In the genomic region with DNA sequence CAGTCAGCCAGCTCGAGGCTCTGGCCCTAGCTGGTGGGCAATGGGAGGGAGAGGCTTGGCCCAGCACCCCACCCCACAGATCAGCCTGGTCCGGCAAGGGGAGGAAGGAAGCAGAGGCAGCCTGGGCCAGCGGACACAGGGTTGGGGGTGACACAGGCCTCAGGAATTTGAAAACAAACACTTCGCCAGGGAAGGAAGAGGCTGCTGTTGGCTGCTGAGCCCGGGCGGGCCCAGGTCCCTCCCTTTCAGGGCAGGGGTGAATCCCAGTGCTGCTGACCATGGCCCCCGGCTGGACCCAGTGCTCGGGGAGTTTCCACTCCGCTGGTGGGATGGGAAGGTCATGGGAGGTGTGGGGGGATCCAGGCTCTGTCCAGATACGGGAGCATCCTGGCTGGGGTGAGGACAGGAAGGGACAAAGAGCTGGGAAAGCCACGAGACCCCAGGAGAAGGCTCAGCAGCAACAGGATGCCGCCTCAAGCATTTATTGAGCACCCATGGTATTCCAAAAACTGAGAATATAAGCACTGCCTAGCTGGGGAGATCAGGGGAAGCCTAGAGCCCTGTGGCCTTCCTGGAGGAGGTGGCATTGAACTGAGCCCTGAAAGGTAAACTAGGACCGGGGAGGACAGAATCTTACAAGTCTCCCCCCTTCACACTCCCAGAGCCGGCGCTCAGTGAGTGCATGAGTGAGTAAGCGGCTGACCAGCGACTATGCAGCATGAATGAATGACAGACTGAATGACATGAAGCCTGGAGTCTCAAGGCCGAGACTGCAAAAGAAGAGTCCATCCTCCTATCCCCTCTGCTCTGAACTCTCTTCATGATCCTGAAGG, we compare ENCODE assay signal across 10 cellular contexts. TPM values are rescaled to one million over a fixed set of nuclear protein-coding genes. Genes with fewer than 3 reads are reported as not detected.
A peak's percentile ranks its signal among the peaks of the same experiment; 100 is the strongest.
DNase-seq lines count a peak whose midpoint lies in the region; ATAC-seq, FAIRE-seq and TF ChIP-seq lines count a peak whose summit lies in the region.
"Had no signal": no experiment of that assay in that cellular context is flagged by ENCODE, and none has a peak within 500 bp of the region (broad histone marks: within the 10 kb centered on the region; RNA-seq: fewer than 3 reads in every experiment).

No MANE protein-coding gene starts in this region.

- H2BK120ac ChIP-seq in mesendoderm (ENCODE audit: low read depth, low read length), result peak overlapping the region; percentile 5

- H2AK5ac ChIP-seq in mesendoderm (ENCODE audit: low read length), result no peak overlapping the region

- intact Hi-C loops in vagina (cut with DNase I), result loop anchor here (5.0 kb wide), 2 partner anchors 35 to 65 kb away; no protein-coding TSS in a partner anchor

- peak overlapping the region; percentile 5 for H2BK15ac ChIP-seq in mesendoderm (replicated peaks; ENCODE audit: low read depth)

- no peak overlapping the region for H3K23ac ChIP-seq in mesendoderm (ENCODE audit: low read length)

- no peaks in the 10 kb centered on the region for H3K9me3 ChIP-seq in vagina

- H3K36me3 ChIP-seq in mesendoderm (ENCODE audit: control insufficient read depth, insufficient read depth, low read length) (no peaks in the 10 kb centered on the region), vagina (no peaks in the 10 kb centered on the region)

- peak overlapping the region; percentile 88 for H3K56ac ChIP-seq in mesendoderm (ENCODE audit: low read length)

- H2BK5ac ChIP-seq in mesendoderm (ENCODE audit: low read length), result peak overlapping the region; percentile 90

- no peaks in the 10 kb centered on the region for H3K79me2 ChIP-seq in mesendoderm (ENCODE audit: control insufficient read depth, insufficient read depth, low read length)

- no CpG with 5 or more reads among the region's 18 CpGs for WGBS in mesendoderm (ENCODE audit: extremely low coverage, insufficient coverage, low lambda C conversion rate)

- ATAC-seq in HG03469 (IDR thresholded peaks at IDR 0.05; ENCODE audit: unreplicated experiment), result no peak
- no peak for ATAC-seq in HG02798 (IDR thresholded peaks at IDR 0.05; ENCODE audit: poor library complexity, unreplicated experiment)
- ATAC-seq: stimulated activated effector memory CD8-positive, alpha-beta T cell treated with anti-CD3 and anti-CD28 coated beads, Interleukin-12 subunit alpha, Interleukin-12 subunit beta, amount 100 ng/mL, for 72 hours had no signal

- peak overlapping the region; percentile 75 for H3K18ac ChIP-seq in mesendoderm (ENCODE audit: low read length)

- H3K27ac ChIP-seq in mesendoderm (ENCODE audit: low read depth, low read length) (peak overlapping the region; percentile 64), vagina (peak overlapping the region; percentile 93)
- H3K27ac ChIP-seq: 22Rv1 had no signal

- peak overlapping the region; percentile 69 for H3K9ac ChIP-seq in mesendoderm (ENCODE audit: low read length)

- DNase-seq in SIG-M5 treated with dmso at 0.1 percent for 504 hours (lab: John Stamatoyannopoulos, UW; ENCODE audit: unreplicated experiment) (peak; percentile 16), SIG-M5 (lab: John Stamatoyannopoulos, UW) (no peak), mesendoderm (peak; percentile 96), vagina (ENCODE audit: extremely low spot score in 2 of 2) (peak in 1 of 2 donors; percentile 97), NCI-H526 (lab: John Stamatoyannopoulos, UW) (no peak)

- no peak overlapping the region for H3K4me3 ChIP-seq in mesendoderm (ENCODE audit: low read length)
- peak overlapping the region in 1 of 2 donors; percentile 16 for H3K4me3 ChIP-seq in vagina

- H3K4me1 ChIP-seq in mesendoderm (ENCODE audit: control insufficient read depth, low read depth, low read length), result peaks cover 2% of the 10 kb centered on the region
- peaks cover 50% of the 10 kb centered on the region for H3K4me1 ChIP-seq in vagina

- H3K4ac ChIP-seq in mesendoderm (ENCODE audit: low read depth, low read length), result peak overlapping the region; percentile 89

- TF ChIP-seq CTCF in vagina (IDR thresholded peaks at IDR 0.05), result no peak

- peak overlapping the region; percentile 95 for H4K5ac ChIP-seq in mesendoderm (ENCODE audit: low read length)

- H3K4me2 ChIP-seq in mesendoderm (ENCODE audit: low read length), result no peak overlapping the region

- H3K79me1 ChIP-seq in mesendoderm (ENCODE audit: low read length), result no peaks in the 10 kb centered on the region

- peak; percentile 76 for FAIRE-seq in endometrium (lab: Jason Lieb, UNC)

- H3K27me3 ChIP-seq in mesendoderm (ENCODE audit: insufficient read depth, low read length, poor library complexity) (no peaks in the 10 kb centered on the region), vagina (no peaks in the 10 kb centered on the region)

- peak overlapping the region; percentile 30 for H4K8ac ChIP-seq in mesendoderm (ENCODE audit: low read depth, low read length)

- TF ChIP-seq POLR2A in vagina (IDR thresholded peaks at IDR 0.05), result no peak

RNA-seq across cellular contexts. Expression of gene EPHA2, which starts 26.2 kb away (rescaled TPM):
- 78.4 TPM for polyA plus RNA-seq in mesendoderm (2013, experiment 1 of 2)
- 74.3 TPM for polyA plus RNA-seq in mesendoderm (2013, experiment 2 of 2)
- 264 TPM for total RNA-seq in vagina

RNA-seq across cellular contexts. Expression of gene ARHGEF19, which starts 30.3 kb away (rescaled TPM):
- polyA plus RNA-seq in mesendoderm (2013, experiment 1 of 2), result 27.7 TPM
- 26.7 TPM for polyA plus RNA-seq in mesendoderm (2013, experiment 2 of 2)
- 19.4 TPM for total RNA-seq in vagina

RNA-seq across cellular contexts. Expression of gene CPLANE2, which starts 54.9 kb away (rescaled TPM):
- 1.6 TPM for polyA plus RNA-seq in mesendoderm (2013, experiment 1 of 2)
- 1.4 TPM for polyA plus RNA-seq in mesendoderm (2013, experiment 2 of 2)
- 1.2 TPM for total RNA-seq in vagina

Comparison
In these comparisons a context has a peak if more than half of its experiments do, and no peak if none do; other contexts are left out.
1. DNase-seq: peak in SIG-M5 treated with dmso at 0.1 percent for 504 hours (single experiment) and mesendoderm (single experiment); none in SIG-M5 (single experiment) and NCI-H526 (0 of 2).